24 cellular contexts compared by ENCODE assay signal in the genomic region with DNA sequence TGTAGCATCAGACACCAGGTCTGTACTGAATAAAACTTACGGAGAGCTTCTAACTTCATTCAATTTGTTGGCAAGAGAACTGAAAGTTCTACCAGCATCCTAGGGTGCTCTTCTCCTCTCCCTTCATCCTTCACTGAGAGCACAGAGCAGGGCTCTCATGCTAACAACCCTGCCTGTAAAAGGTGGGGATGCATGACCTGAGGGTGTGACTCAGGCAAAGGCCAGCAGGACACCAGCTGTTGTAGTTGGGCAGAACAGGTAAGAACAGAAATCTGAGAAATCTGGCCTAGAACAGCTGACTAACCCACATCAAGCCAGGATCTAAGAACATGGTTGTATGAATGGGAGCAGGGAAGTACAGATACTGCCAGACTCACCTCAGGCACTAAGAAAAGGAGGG.
A peak's percentile ranks its signal among the peaks of the same experiment; 100 is the strongest.
DNase-seq lines count a peak whose midpoint lies in the region; ATAC-seq, FAIRE-seq and TF ChIP-seq lines count a peak whose summit lies in the region.
"Had no signal": no experiment of that assay in that cellular context is flagged by ENCODE, and none has a peak within 500 bp of the region (broad histone marks: within the 10 kb centered on the region; RNA-seq: fewer than 3 reads in every experiment).

No MANE protein-coding gene starts in this region.

- H3K9me2 ChIP-seq in GM23338 (ENCODE audit: insufficient read depth): peaks cover 10% of the 10 kb centered on the region; the same call in 1 of the 2 replicates

- no peak overlapping the region for H3K4me3 ChIP-seq in Caco-2 (ENCODE audit: low read depth, low read length)
- H3K4me3 ChIP-seq in GM23338: no peak overlapping the region
- no peak overlapping the region for H3K4me3 ChIP-seq in astrocyte (ENCODE audit: insufficient read depth, low read depth, low read length)
- H3K4me3 ChIP-seq: GM23248, PC-9, SJCRH30 had no signal

- H3K4me3 Mint-ChIP-seq in Caco-2 (ENCODE audit: unreplicated experiment) (peak overlapping the region; percentile 35), GM23338 (no peak overlapping the region), astrocyte (ENCODE audit: unreplicated experiment) (no peak overlapping the region), osteocyte (ENCODE audit: unreplicated experiment) (no peak overlapping the region)
- H3K4me3 Mint-ChIP-seq: B cell; CD8-positive, alpha-beta T cell; H9 had no signal

- H3K27me3 ChIP-seq in Caco-2 (replicated peaks; ENCODE audit: control insufficient read depth, insufficient read depth, low read length) (no peaks in the 10 kb centered on the region), GM23338 (ENCODE audit: insufficient read depth) (no peaks in the 10 kb centered on the region), astrocyte (ENCODE audit: insufficient read depth, low read length) (no peaks in the 10 kb centered on the region)
- H3K27me3 ChIP-seq: SJCRH30 had no signal

- CTCF ChIA-PET in Caco-2 (lab: Charles Lee): interaction anchor here (1.0 to 1.7 kb wide), 2 partner anchors 41 to 96 kb away, joined by 3 to 4 read pairs; no protein-coding TSS in a partner anchor

- intact Hi-C loops in Caco-2 (cut with micrococcal nuclease; ENCODE audit: unreplicated experiment): loop anchor here (1.0 to 2.0 kb wide), 2 partner anchors 61 to 65 kb away; no protein-coding TSS in a partner anchor
- intact Hi-C loops in left colon (cut with DNase I, micrococcal nuclease): no loop called here

- no peak for FAIRE-seq in astrocyte (lab: Jason Lieb, UNC)
- FAIRE-seq: G401.6 had no signal

- ATAC-seq in GM23338 (peak; percentile 60), left colon (peak; percentile 50)
- ATAC-seq: CD8-positive, alpha-beta T cell; Right ventricle myocardium inferior had no signal

- H3K4me1 ChIP-seq in Caco-2 (peaks cover 37% of the 10 kb centered on the region), GM23338 (ENCODE audit: insufficient read depth) (0 out of 2 replicates have a peak, but pooled peaks cover 9% of the 10 kb centered on the region), astrocyte (ENCODE audit: insufficient read depth, low read length) (peaks cover 43% of the 10 kb centered on the region)

- H3K27me3 Mint-ChIP-seq in Caco-2 (ENCODE audit: insufficient read depth, unreplicated experiment) (no peaks in the 10 kb centered on the region), GM23338 (ENCODE audit: insufficient read depth, low read depth, poor library complexity) (peaks cover 3% of the 10 kb centered on the region), astrocyte (ENCODE audit: low read depth, unreplicated experiment) (no peaks in the 10 kb centered on the region), osteocyte (ENCODE audit: unreplicated experiment) (no peaks in the 10 kb centered on the region)

- peaks cover 2% of the 10 kb centered on the region; the same call in 1 of the 2 replicates for H3K36me3 ChIP-seq in Caco-2 (ENCODE audit: control insufficient read depth, insufficient read depth, low read length)
- H3K36me3 ChIP-seq in GM23338 (ENCODE audit: insufficient read depth): no peaks in the 10 kb centered on the region
- H3K36me3 ChIP-seq in astrocyte (ENCODE audit: insufficient read depth, low read length): peaks cover 12% of the 10 kb centered on the region
- H3K36me3 ChIP-seq: SJCRH30 had no signal

- H3K79me2 ChIP-seq in GM23338 (replicated peaks; ENCODE audit: insufficient read depth) (no peaks in the 10 kb centered on the region), astrocyte (ENCODE audit: insufficient read depth, low read length) (peaks cover 4% of the 10 kb centered on the region)

- TF ChIP-seq CTCF in Caco-2 (IDR thresholded peaks at IDR 0.05; ENCODE audit: insufficient read depth in 1 of 2, low read depth in 1 of 2, low read length in 1 of 2, severe bottlenecking in 1 of 2, unreplicated experiment in 1 of 2) (no peak), GM23338 (conservative IDR thresholded peaks at IDR 0.05; ENCODE audit: low read depth in 2 of 2) (no peak), astrocyte (IDR thresholded peaks at IDR 0.05; ENCODE audit: insufficient read depth, low read depth, low read length) (no peak), osteocyte (IDR thresholded peaks at IDR 0.05) (no peak)

- H3K27ac Mint-ChIP-seq in Caco-2 (ENCODE audit: unreplicated experiment) (peak overlapping the region; percentile 43), GM23338 (no peak overlapping the region), astrocyte (ENCODE audit: unreplicated experiment) (peak overlapping the region; percentile 8), osteocyte (ENCODE audit: unreplicated experiment) (no peak overlapping the region)
- H3K27ac Mint-ChIP-seq: B cell; CD8-positive, alpha-beta T cell; H9 had no signal

- DNase-seq in Caco-2 (no peak), GM23338 (ENCODE audit: low spot score) (no peak), astrocyte (ENCODE audit: low read depth) (no peak), left colon (no peak), osteocyte (ENCODE audit: extremely low spot score, unreplicated experiment) (no peak), NCI-H446 treated with DMSO at 0.1 percent for 48 hours (lab: John Stamatoyannopoulos, UW) (no peak), NCI-H226 (no peak)
- DNase-seq: CD8-positive, alpha-beta T cell; GM23248; H9; NCI-H1092; NCI-H1417 treated with DMSO at 0.1 percent for 48 hours; NCI-H1694 treated with DMSO at 0.1 percent for 48 hours; NCI-H2081; NCI-H2171 treated with DMSO at 0.1 percent for 48 hours; NCI-H524 treated with DMSO at 0.1 percent for 48 hours; NCI-H82; PC-9; SJCRH30; T-helper 1 cell had no signal

- H3F3A ChIP-seq in GM23338 (replicated peaks; ENCODE audit: low read depth): no peaks in the 10 kb centered on the region

- H3K9me3 Mint-ChIP-seq in Caco-2 (ENCODE audit: unreplicated experiment): peaks cover 16% of the 10 kb centered on the region
- 0 out of 3 replicates have a peak, but pooled peaks cover 3% of the 10 kb centered on the region for H3K9me3 Mint-ChIP-seq in GM23338
- H3K9me3 Mint-ChIP-seq in astrocyte (ENCODE audit: unreplicated experiment): peaks cover 18% of the 10 kb centered on the region
- H3K9me3 Mint-ChIP-seq in osteocyte (ENCODE audit: unreplicated experiment): peaks cover 9% of the 10 kb centered on the region
- H3K9me3 Mint-ChIP-seq: CD8-positive, alpha-beta T cell had no signal

- H4K20me1 ChIP-seq in GM23338 (replicated peaks; ENCODE audit: insufficient read depth) (no peaks in the 10 kb centered on the region), astrocyte (ENCODE audit: insufficient read depth, low read length) (no peaks in the 10 kb centered on the region)

- H3K4me2 ChIP-seq in GM23338 (no peak overlapping the region), astrocyte (ENCODE audit: low read length) (no peak overlapping the region)

- H3K9me3 ChIP-seq in Caco-2 (no peaks in the 10 kb centered on the region), astrocyte (ENCODE audit: insufficient read depth, low read depth, low read length) (peaks cover 4% of the 10 kb centered on the region)

- no peak overlapping the region for H3K9ac ChIP-seq in astrocyte (ENCODE audit: low read length)
- H3K9ac ChIP-seq: GM23248 had no signal

- no peak overlapping the region for H3K27ac ChIP-seq in GM23338 (ENCODE audit: low read depth)
- no peak overlapping the region for H3K27ac ChIP-seq in astrocyte (ENCODE audit: low read depth, low read length)
- H3K27ac ChIP-seq: C4-2B, PC-9, SJCRH30 had no signal

- peaks cover 5% of the 10 kb centered on the region for H3K36me3 Mint-ChIP-seq in Caco-2 (ENCODE audit: insufficient read depth, unreplicated experiment)
- peaks cover 15% of the 10 kb centered on the region for H3K36me3 Mint-ChIP-seq in GM23338 (ENCODE audit: low read depth)
- H3K36me3 Mint-ChIP-seq in astrocyte (ENCODE audit: low read depth, unreplicated experiment): peaks cover 37% of the 10 kb centered on the region
- H3K36me3 Mint-ChIP-seq in osteocyte (ENCODE audit: unreplicated experiment): no peaks in the 10 kb centered on the region
- H3K36me3 Mint-ChIP-seq: CD8-positive, alpha-beta T cell had no signal

- POLR2A ChIA-PET in Caco-2 (lab: Charles Lee): no interaction called here

- no peak overlapping the region for H2AFZ ChIP-seq in GM23338
- no peak overlapping the region for H2AFZ ChIP-seq in astrocyte (ENCODE audit: low read depth, low read length)
- H2AFZ ChIP-seq: GM23248, PC-9 had no signal

- H3K4me1 Mint-ChIP-seq in Caco-2 (ENCODE audit: low read depth, unreplicated experiment) (peaks cover 21% of the 10 kb centered on the region), GM23338 (peaks cover 11% of the 10 kb centered on the region), astrocyte (ENCODE audit: low read depth, unreplicated experiment) (peaks cover 32% of the 10 kb centered on the region), osteocyte (ENCODE audit: unreplicated experiment) (peaks cover 20% of the 10 kb centered on the region)
- H3K4me1 Mint-ChIP-seq: B cell had no signal

- no TSS peak for BruUV-seq in Caco-2 (replicated peaks; lab: Mats Ljungman, UMichigan)

TF ChIP-seq in GM23338, 12 proteins besides CTCF, POLR2A, EP300 and RAD21 (continues in another document):
- TF ChIP-seq POLR2AphosphoS5 (IDR thresholded peaks at IDR 0.05; ENCODE audit: low read depth) (no peak), JUNB (IDR thresholded peaks at IDR 0.05; ENCODE audit: unreplicated experiment) (no peak), ZNF114 (CRISPR knock-in tag; IDR thresholded peaks at IDR 0.05) (no peak), CREB1 (CRISPR knock-in tag; IDR thresholded peaks at IDR 0.05; ENCODE audit: low read depth) (no peak)
- TF ChIP-seq, protein P1, sequence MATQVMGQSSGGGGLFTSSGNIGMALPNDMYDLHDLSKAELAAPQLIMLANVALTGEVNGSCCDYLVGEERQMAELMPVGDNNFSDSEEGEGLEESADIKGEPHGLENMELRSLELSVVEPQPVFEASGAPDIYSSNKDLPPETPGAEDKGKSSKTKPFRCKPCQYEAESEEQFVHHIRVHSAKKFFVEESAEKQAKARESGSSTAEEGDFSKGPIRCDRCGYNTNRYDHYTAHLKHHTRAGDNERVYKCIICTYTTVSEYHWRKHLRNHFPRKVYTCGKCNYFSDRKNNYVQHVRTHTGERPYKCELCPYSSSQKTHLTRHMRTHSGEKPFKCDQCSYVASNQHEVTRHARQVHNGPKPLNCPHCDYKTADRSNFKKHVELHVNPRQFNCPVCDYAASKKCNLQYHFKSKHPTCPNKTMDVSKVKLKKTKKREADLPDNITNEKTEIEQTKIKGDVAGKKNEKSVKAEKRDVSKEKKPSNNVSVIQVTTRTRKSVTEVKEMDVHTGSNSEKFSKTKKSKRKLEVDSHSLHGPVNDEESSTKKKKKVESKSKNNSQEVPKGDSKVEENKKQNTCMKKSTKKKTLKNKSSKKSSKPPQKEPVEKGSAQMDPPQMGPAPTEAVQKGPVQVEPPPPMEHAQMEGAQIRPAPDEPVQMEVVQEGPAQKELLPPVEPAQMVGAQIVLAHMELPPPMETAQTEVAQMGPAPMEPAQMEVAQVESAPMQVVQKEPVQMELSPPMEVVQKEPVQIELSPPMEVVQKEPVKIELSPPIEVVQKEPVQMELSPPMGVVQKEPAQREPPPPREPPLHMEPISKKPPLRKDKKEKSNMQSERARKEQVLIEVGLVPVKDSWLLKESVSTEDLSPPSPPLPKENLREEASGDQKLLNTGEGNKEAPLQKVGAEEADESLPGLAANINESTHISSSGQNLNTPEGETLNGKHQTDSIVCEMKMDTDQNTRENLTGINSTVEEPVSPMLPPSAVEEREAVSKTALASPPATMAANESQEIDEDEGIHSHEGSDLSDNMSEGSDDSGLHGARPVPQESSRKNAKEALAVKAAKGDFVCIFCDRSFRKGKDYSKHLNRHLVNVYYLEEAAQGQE (IDR thresholded peaks at IDR 0.05; ENCODE audit: unreplicated experiment): no peak

Comparison
In these comparisons a context has a peak if more than half of its experiments do, and no peak if none do; other contexts are left out.
1. H3K27ac Mint-ChIP-seq: peak in Caco-2 (single experiment) and astrocyte (single experiment); none in GM23338 (single experiment) and osteocyte (single experiment).